In genomic region chr2:241354668-241355658, GRCh38 we compare ENCODE assay signal across 1 cellular context.
A peak's percentile ranks its signal among the peaks of the same experiment; 100 is the strongest.
TF ChIP-seq lines count a peak whose summit lies in the region.

No MANE protein-coding gene starts in this region.

TF ChIP-seq in HepG2, 621 proteins besides CTCF, POLR2A, EP300 and RAD21 (continued from another document and continues in another):
- TF ChIP-seq ZBTB34 (CRISPR knock-in tag; IDR thresholded peaks at IDR 0.05) (peak; percentile 89), ZNF646 (CRISPR knock-in tag; IDR thresholded peaks at IDR 0.05) (no peak), ZFP90 (CRISPR knock-in tag; IDR thresholded peaks at IDR 0.05; ENCODE audit: borderline replicate concordance) (peak; percentile 70; the same call in 1 of the 2 replicates), PBX3 (CRISPR knock-in tag; IDR thresholded peaks at IDR 0.05; ENCODE audit: borderline replicate concordance) (no peak), RFXAP (CRISPR knock-in tag; IDR thresholded peaks at IDR 0.05; ENCODE audit: borderline replicate concordance) (peak; percentile 61; the same call in 1 of the 2 replicates), MXI1 (IDR thresholded peaks at IDR 0.05; ENCODE audit: borderline replicate concordance, low read depth, low read length) (peak; percentile 58; the same call in 1 of the 3 replicates), ZNF784 (CRISPR knock-in tag; IDR thresholded peaks at IDR 0.05; ENCODE audit: borderline replicate concordance) (no peak), ZNF597 (CRISPR knock-in tag; IDR thresholded peaks at IDR 0.05) (no peak), ZSCAN20 (CRISPR knock-in tag; IDR thresholded peaks at IDR 0.05; ENCODE audit: borderline replicate concordance) (no peak), HNRNPL (IDR thresholded peaks at IDR 0.05; ENCODE audit: low read depth, low read length) (no peak), NCOA5 (CRISPR knock-in tag; IDR thresholded peaks at IDR 0.05) (no peak), SOX5 (CRISPR knock-in tag; IDR thresholded peaks at IDR 0.05; ENCODE audit: borderline replicate concordance) (no peak; the same call in 1 of the 2 replicates), SP5 (CRISPR knock-in tag; IDR thresholded peaks at IDR 0.05; ENCODE audit: borderline replicate concordance, low read depth) (0 out of 2 replicates have a peak, but pooled peaks have one; percentile 4), ZSCAN25 (CRISPR knock-in tag; IDR thresholded peaks at IDR 0.05) (0 out of 2 replicates have a peak, but pooled peaks have one; percentile 39), SCMH1 (CRISPR knock-in tag; IDR thresholded peaks at IDR 0.05; ENCODE audit: borderline replicate concordance) (no peak), RELA (CRISPR knock-in tag; IDR thresholded peaks at IDR 0.05) (no peak), SRY (CRISPR knock-in tag; IDR thresholded peaks at IDR 0.05) (peak; percentile 74), TAF1 (CRISPR knock-in tag; IDR thresholded peaks at IDR 0.05) (peak; percentile 63; the same call in 1 of the 2 replicates), HNRNPUL1 (IDR thresholded peaks at IDR 0.05; ENCODE audit: low read depth, low read length) (no peak), ZSCAN31 (CRISPR knock-in tag; IDR thresholded peaks at IDR 0.05; ENCODE audit: low read depth) (no peak; the same call in 1 of the 2 replicates), LCORL (IDR thresholded peaks at IDR 0.05) (no peak), LCORL (CRISPR knock-in tag; IDR thresholded peaks at IDR 0.05) (peak; percentile 31; the same call in 1 of the 2 replicates), CEBPB (IDR thresholded peaks at IDR 0.05; ENCODE audit: borderline replicate concordance, low read depth, low read length) (no peak), ZNF782 (CRISPR knock-in tag; IDR thresholded peaks at IDR 0.05; ENCODE audit: borderline replicate concordance) (0 out of 2 replicates have a peak, but pooled peaks have one; percentile 82), ZUFSP (CRISPR knock-in tag; IDR thresholded peaks at IDR 0.05; ENCODE audit: borderline replicate concordance) (no peak), TCF12 (IDR thresholded peaks at IDR 0.05) (no peak), TCF12 (CRISPR knock-in tag; IDR thresholded peaks at IDR 0.05) (no peak), HNRNPK (IDR thresholded peaks at IDR 0.05; ENCODE audit: low read depth, low read length, poor library complexity, severe bottlenecking) (no peak), EZH2 (conservative IDR thresholded peaks at IDR 0.05; ENCODE audit: low read depth, low read length) (no peak), JDP2 (CRISPR knock-in tag; IDR thresholded peaks at IDR 0.05; ENCODE audit: borderline replicate concordance) (no peak), TGIF2 (CRISPR knock-in tag; IDR thresholded peaks at IDR 0.05) (peak; percentile 86), ZNF580 (CRISPR knock-in tag; IDR thresholded peaks at IDR 0.05; ENCODE audit: borderline replicate concordance, low read depth) (no peak), SATB2 (CRISPR knock-in tag; IDR thresholded peaks at IDR 0.05) (no peak), TBP (CRISPR knock-in tag; IDR thresholded peaks at IDR 0.05) (no peak), ZNF652 (CRISPR knock-in tag; IDR thresholded peaks at IDR 0.05; ENCODE audit: borderline replicate concordance, low read depth) (no peak), IRX3 (CRISPR knock-in tag; IDR thresholded peaks at IDR 0.05; ENCODE audit: borderline replicate concordance, low read depth) (no peak), ZNF10 (CRISPR knock-in tag; IDR thresholded peaks at IDR 0.05; ENCODE audit: borderline replicate concordance, low read depth) (no peak), ZNF468 (CRISPR knock-in tag; IDR thresholded peaks at IDR 0.05) (0 out of 2 replicates have a peak, but pooled peaks have one; percentile 70), THAP7 (CRISPR knock-in tag; IDR thresholded peaks at IDR 0.05) (peak; percentile 43; the same call in 1 of the 2 replicates), NKX3-1 (CRISPR knock-in tag; IDR thresholded peaks at IDR 0.05) (no peak), CCAR2 (optimal IDR thresholded peaks at IDR 0.05; ENCODE audit: low read depth, low read length) (no peak), NR1H2 (CRISPR knock-in tag; IDR thresholded peaks at IDR 0.05; ENCODE audit: borderline replicate concordance, low read depth) (no peak), ATF2 (CRISPR knock-in tag; IDR thresholded peaks at IDR 0.05) (no peak), CREB1 (IDR thresholded peaks at IDR 0.05) (no peak), CREB1 (CRISPR knock-in tag; IDR thresholded peaks at IDR 0.05) (no peak), GLI4 (CRISPR knock-in tag; IDR thresholded peaks at IDR 0.05; ENCODE audit: borderline replicate concordance) (peak; percentile 49; the same call in 1 of the 2 replicates), ZNF589 (CRISPR knock-in tag; conservative IDR thresholded peaks at IDR 0.05) (no peak), FOXM1 (CRISPR knock-in tag; IDR thresholded peaks at IDR 0.05) (no peak), ZNF501 (CRISPR knock-in tag; IDR thresholded peaks at IDR 0.05) (peak; percentile 60; the same call in 1 of the 2 replicates), CHD4 (IDR thresholded peaks at IDR 0.05; ENCODE audit: borderline replicate concordance, low read length) (peak; percentile 87), MED13 (CRISPR knock-in tag; IDR thresholded peaks at IDR 0.05) (no peak)
